In genomic region chr4:76148142-76148849, GRCh38 we compare ENCODE assay signal across 8 cellular contexts. TPM values are rescaled to one million over a fixed set of nuclear protein-coding genes. Genes with fewer than 3 reads are reported as not detected.
A peak's percentile ranks its signal among the peaks of the same experiment; 100 is the strongest.
DNase-seq lines count a peak whose midpoint lies in the region; ATAC-seq and TF ChIP-seq lines count a peak whose summit lies in the region.

Gene NUP54, minus strand, starts transcription at chr4:76148397. Its CDS starts 23 bp downstream, at chr4:76148374.

- no peak for TF ChIP-seq CTCF in GM10248 (IDR thresholded peaks at IDR 0.05; ENCODE audit: control extremely low read depth, extremely low read depth, low read depth, missing control alignments)
- no peak for TF ChIP-seq CTCF in omental fat pad (IDR thresholded peaks at IDR 0.05)
- TF ChIP-seq CTCF in testis (IDR thresholded peaks at IDR 0.05), result peak in 1 of 3 experiments; percentile 31

- H3K27ac Mint-ChIP-seq in activated naive CD8-positive, alpha-beta T cell, result peak within 1 kb of the TSS; percentile 95

- no peaks in the 10 kb centered on the region for H3K9me3 ChIP-seq in testis

- intact Hi-C loops in testis (cut with DNase I; ENCODE audit: low total_unique reads), result no loop called here

- peak within 1 kb of the TSS; percentile 77 to 93 for H3K4me3 ChIP-seq in testis

- DNase-seq in GM10248 (ENCODE audit: extremely low spot score) (peak; percentile 96), NCI-H1105 (lab: John Stamatoyannopoulos, UW) (peak; percentile 76), SKM-1 treated with dmso at 0.1 percent for 144 hours (lab: John Stamatoyannopoulos, UW; ENCODE audit: unreplicated experiment) (peak; percentile 93), glomerular visceral epithelial cell (ENCODE audit: extremely low spot score) (peak; percentile 94), omental fat pad (ENCODE audit: low spot score) (peak; percentile 88), testis (peak; percentile 97)

- 0 to 1% methylated on average over 19 to 47 of the region's 47 CpGs for whole genome bisulfite sequencing in testis, 2 donors

- TF ChIP-seq POLR2A in testis (IDR thresholded peaks at IDR 0.05), result peak; percentile 73

- no peaks in the 10 kb centered on the region for H3K36me3 Mint-ChIP-seq in activated naive CD8-positive, alpha-beta T cell

- no peaks in the 10 kb centered on the region for H3K36me3 ChIP-seq in testis (ENCODE audit: low read depth, missing control alignments)

- H3K4me1 ChIP-seq in testis, result peaks cover 10% of the 10 kb centered on the region

- no peaks in the 10 kb centered on the region for H3K27me3 Mint-ChIP-seq in activated naive CD8-positive, alpha-beta T cell

- ATAC-seq in HG02623 (IDR thresholded peaks at IDR 0.05; ENCODE audit: unreplicated experiment), result peak; percentile 98
- peak; percentile 99 for ATAC-seq in omental fat pad (ENCODE audit: low FRiP score)

- no peaks in the 10 kb centered on the region for H3K9me3 Mint-ChIP-seq in activated naive CD8-positive, alpha-beta T cell (ENCODE audit: low read depth)

- H3K4me3 Mint-ChIP-seq in activated naive CD8-positive, alpha-beta T cell, result peak within 1 kb of the TSS; percentile 98

- POLR2A ChIA-PET in GM10248 (lab: Yijun Ruan, JAX), result no interaction called here

- CTCF ChIA-PET in GM10248 (lab: Yijun Ruan, JAX), result interaction anchor here (0.9 to 2.3 kb wide), 5 partner anchors 13 to 229 kb away, joined by 3 to 8 read pairs (median 3); no protein-coding TSS in a partner anchor

- H3K27me3 ChIP-seq in testis, result no peaks in the 10 kb centered on the region

- peaks cover 41% of the 10 kb centered on the region for H3K4me1 Mint-ChIP-seq in activated naive CD8-positive, alpha-beta T cell (ENCODE audit: low read depth)

- peak within 1 kb of the TSS; percentile 90 to 91 for H3K27ac ChIP-seq in testis

RNA-seq across cellular contexts. Expression of gene NUP54, which starts in this region (rescaled TPM):
- 10 to 100 TPM; 36.0 to 50.1 (median 39.3) TPM for total RNA-seq in omental fat pad
- 10 to 100 TPM; 45.0 to 48.6 TPM for total RNA-seq in testis
- 39.0 TPM for polyA plus RNA-seq in testis (ENCODE audit: insufficient read depth, low read depth, low replicate concordance)

Comparison
In these comparisons a context has a peak if more than half of its experiments do, and no peak if none do; other contexts are left out.
1. Peak in every context shown above with its lines: DNase-seq, ATAC-seq, H3K4me3 ChIP-seq and H3K27ac ChIP-seq.